11 cellular contexts compared by ENCODE assay signal in the genomic region with DNA sequence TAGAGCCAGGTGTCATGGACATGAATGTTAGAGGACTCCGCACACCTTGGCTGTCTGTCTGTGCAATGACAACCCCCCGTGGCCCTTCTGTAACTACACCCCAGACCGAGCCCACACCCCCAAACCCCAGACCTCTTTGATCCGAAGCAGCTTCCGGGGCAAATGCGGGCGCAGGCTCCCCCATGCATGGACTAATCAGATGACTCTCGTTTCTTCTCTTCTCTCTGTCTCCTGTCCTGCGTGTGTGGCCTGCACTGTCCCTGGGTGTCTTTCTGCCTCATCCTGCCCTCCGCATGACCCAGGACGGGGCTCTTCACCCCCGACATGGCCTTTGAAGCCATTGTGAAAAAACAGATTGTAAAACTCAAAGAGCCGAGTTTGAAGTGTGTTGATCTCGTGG. TPM values are rescaled to one million over a fixed set of nuclear protein-coding genes. Genes with fewer than 3 reads are reported as not detected.
DNase-seq lines count a peak whose midpoint lies in the region; ATAC-seq and TF ChIP-seq lines count a peak whose summit lies in the region.
"Had no signal": no experiment of that assay in that cellular context is flagged by ENCODE, and none has a peak within 500 bp of the region (broad histone marks: within the 10 kb centered on the region; RNA-seq: fewer than 3 reads in every experiment).

No MANE protein-coding gene starts in this region.

- peaks cover 16% of the 10 kb centered on the region for H3K36me3 Mint-ChIP-seq in activated T-cell treated with anti-CD3 and anti-CD28 coated beads, Interleukin-2, amount 50 U/mL, for 4 hours (ENCODE audit: insufficient read depth)
- peaks cover 29% of the 10 kb centered on the region for H3K36me3 Mint-ChIP-seq in endothelial cell (ENCODE audit: low read depth, unreplicated experiment)

- peak overlapping the region; percentile 74 for H3K4me3 Mint-ChIP-seq in activated T-cell treated with anti-CD3 and anti-CD28 coated beads, Interleukin-2, amount 50 U/mL, for 4 hours
- no peak overlapping the region for H3K4me3 Mint-ChIP-seq in endothelial cell (ENCODE audit: unreplicated experiment)

- H3K27me3 Mint-ChIP-seq in activated T-cell treated with anti-CD3 and anti-CD28 coated beads, Interleukin-2, amount 50 U/mL, for 4 hours (ENCODE audit: low read depth): no peaks in the 10 kb centered on the region
- peaks cover 7% of the 10 kb centered on the region for H3K27me3 Mint-ChIP-seq in endothelial cell (ENCODE audit: unreplicated experiment)

- DNase-seq in T-helper 9 cell: peak; percentile 53
- no peak for DNase-seq in activated T-cell treated with anti-CD3 and anti-CD28 coated beads, Interleukin-2, amount 50 U/mL, for 4 hours
- no peak for DNase-seq in endothelial cell (ENCODE audit: low spot score)
- DNase-seq in stimulated activated CD8-positive, alpha-beta memory T cell treated with anti-CD3 and anti-CD28 coated beads, Interleukin-7, amount 100 ng/mL, for 4 hours (ENCODE audit: low read depth in 2 of 2): peak; percentile 27 to 47
- no peak for DNase-seq in KG1 (lab: John Stamatoyannopoulos, UW)
- no peak for DNase-seq in NCI-H510A (lab: John Stamatoyannopoulos, UW)
- DNase-seq: Calu3, HCEC 1CT, NCI-H2107 had no signal

- ATAC-seq in activated T-cell treated with anti-CD3 and anti-CD28 coated beads, Interleukin-2, amount 50 U/mL, for 4 hours: peak; percentile 30 to 35
- ATAC-seq in GM19397 (IDR thresholded peaks at IDR 0.05; ENCODE audit: unreplicated experiment) (no peak), HG03097 (IDR thresholded peaks at IDR 0.05; ENCODE audit: low FRiP score, unreplicated experiment) (no peak)

- H3K9me3 Mint-ChIP-seq in activated T-cell treated with anti-CD3 and anti-CD28 coated beads, Interleukin-2, amount 50 U/mL, for 4 hours: no peaks in the 10 kb centered on the region
- no peaks in the 10 kb centered on the region for H3K9me3 Mint-ChIP-seq in endothelial cell (ENCODE audit: unreplicated experiment)

- H3K4me1 Mint-ChIP-seq in activated T-cell treated with anti-CD3 and anti-CD28 coated beads, Interleukin-2, amount 50 U/mL, for 4 hours (ENCODE audit: low read depth): peaks cover 40% of the 10 kb centered on the region
- H3K4me1 Mint-ChIP-seq in endothelial cell (ENCODE audit: unreplicated experiment): no peaks in the 10 kb centered on the region

- TF ChIP-seq CTCF in endothelial cell (IDR thresholded peaks at IDR 0.05; ENCODE audit: unreplicated experiment): no peak

- peak overlapping the region; percentile 36 for H3K27ac Mint-ChIP-seq in endothelial cell (ENCODE audit: unreplicated experiment)

RNA-seq across cellular contexts. Expression of gene TMED1, which starts 38.9 kb away (rescaled TPM):
- 10 to 100 TPM; 16.8 to 19.1 (median 17.6) TPM for total RNA-seq in activated T-cell treated with anti-CD3 and anti-CD28 coated beads, Interleukin-2, amount 50 U/mL, for 4 hours
- total RNA-seq in endothelial cell (ENCODE audit: unreplicated experiment): 22.1 TPM

RNA-seq across cellular contexts. Expression of gene C19orf38, which starts 51.1 kb away (rescaled TPM):
- under 1 TPM in 2 of 3 donors, not detected in 1; 0.55 to 0.99 TPM for total RNA-seq in activated T-cell treated with anti-CD3 and anti-CD28 coated beads, Interleukin-2, amount 50 U/mL, for 4 hours
- total RNA-seq in endothelial cell (ENCODE audit: unreplicated experiment): not detected
- total RNA-seq: Calu3 had no signal

Comparison
In these comparisons a context has a peak if more than half of its experiments do, and no peak if none do; other contexts are left out.
1. DNase-seq: peak in T-helper 9 cell (single experiment) and stimulated activated CD8-positive, alpha-beta memory T cell treated with anti-CD3 and anti-CD28 coated beads, Interleukin-7, amount 100 ng/mL, for 4 hours (2 of 2); none in activated T-cell treated with anti-CD3 and anti-CD28 coated beads, Interleukin-2, amount 50 U/mL, for 4 hours (single experiment), endothelial cell (single experiment), KG1 (single experiment) and NCI-H510A (single experiment).
2. ATAC-seq: peak in activated T-cell treated with anti-CD3 and anti-CD28 coated beads, Interleukin-2, amount 50 U/mL, for 4 hours (2 of 2); none in GM19397 (single experiment) and HG03097 (single experiment).